ENCODE assay signal across 12 cellular contexts in the genomic region with DNA sequence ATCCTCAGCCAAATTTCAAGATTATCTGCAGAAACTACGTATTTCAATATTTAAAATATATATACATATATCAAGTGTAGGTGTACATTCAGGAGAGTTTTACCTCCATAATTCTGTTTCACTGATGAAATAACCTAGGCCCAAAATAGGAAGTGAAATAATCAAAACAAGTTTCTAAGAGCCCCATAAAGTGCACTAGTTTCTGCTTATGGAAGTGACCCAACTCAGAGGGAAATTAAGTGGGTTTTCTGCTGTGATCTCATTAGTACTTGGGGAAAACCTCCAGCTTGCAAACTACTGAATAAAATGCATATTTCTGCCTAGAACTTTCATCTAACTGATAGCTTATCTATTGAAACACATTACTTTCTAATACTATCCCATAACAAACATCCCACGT. TPM values are rescaled to one million over a fixed set of nuclear protein-coding genes. Genes with fewer than 3 reads are reported as not detected.
A peak's percentile ranks its signal among the peaks of the same experiment; 100 is the strongest.
DNase-seq lines count a peak whose midpoint lies in the region; ATAC-seq lines count a peak whose summit lies in the region.
"Had no signal": no experiment of that assay in that cellular context is flagged by ENCODE, and none has a peak within 500 bp of the region (broad histone marks: within the 10 kb centered on the region; RNA-seq: fewer than 3 reads in every experiment).

No MANE protein-coding gene starts in this region.

- H3K4me1 ChIP-seq in mesendoderm (ENCODE audit: control insufficient read depth, low read depth, low read length) = no peaks in the 10 kb centered on the region

- no peaks in the 10 kb centered on the region for H3K36me3 ChIP-seq in mesendoderm (ENCODE audit: control insufficient read depth, insufficient read depth, low read length)

- H4K8ac ChIP-seq in mesendoderm (ENCODE audit: low read depth, low read length) = no peak overlapping the region

- WGBS in mesendoderm (ENCODE audit: extremely low coverage, insufficient coverage, low lambda C conversion rate) = 100% methylated on average over 2 of the region's 2 CpGs

- H2BK5ac ChIP-seq in mesendoderm (ENCODE audit: low read length) = no peak overlapping the region

- H3K23ac ChIP-seq in mesendoderm (ENCODE audit: low read length) = no peak overlapping the region

- H3K27ac ChIP-seq in mesendoderm (ENCODE audit: low read depth, low read length) = no peak overlapping the region

- H3K27me3 ChIP-seq in mesendoderm (ENCODE audit: insufficient read depth, low read length, poor library complexity) = no peaks in the 10 kb centered on the region

- H3K56ac ChIP-seq in mesendoderm (ENCODE audit: low read length) = no peak overlapping the region

- H2AK5ac ChIP-seq in mesendoderm (ENCODE audit: low read length) = no peak overlapping the region

- no peaks in the 10 kb centered on the region for H3K79me2 ChIP-seq in mesendoderm (ENCODE audit: control insufficient read depth, insufficient read depth, low read length)

- H4K5ac ChIP-seq in mesendoderm (ENCODE audit: low read length) = no peak overlapping the region

- no peak overlapping the region for H3K4me2 ChIP-seq in mesendoderm (ENCODE audit: low read length)

- H3K4ac ChIP-seq in mesendoderm (ENCODE audit: low read depth, low read length) = no peak overlapping the region

- no peak overlapping the region for H3K18ac ChIP-seq in mesendoderm (ENCODE audit: low read length)

- H2BK120ac ChIP-seq in mesendoderm (ENCODE audit: low read depth, low read length) = no peak overlapping the region

- H2BK15ac ChIP-seq in mesendoderm (replicated peaks; ENCODE audit: low read depth) = no peak overlapping the region

- H3K4me3 ChIP-seq in mesendoderm (ENCODE audit: low read length) = no peak overlapping the region

- DNase-seq in NOMO-1 (lab: John Stamatoyannopoulos, UW; ENCODE audit: unreplicated experiment in 2 of 2) (peak; percentile 67 to 82), mesendoderm (no peak), T-helper 9 cell (no peak), Ammon's horn (ENCODE audit: low spot score) (no peak)
- DNase-seq in activated CD8-positive, alpha-beta memory T cell treated with anti-CD3 and anti-CD28 coated beads for 24 hours = no peak
- DNase-seq: C1 segment of cervical spinal cord; effector CD8-positive, alpha-beta T cell; NCI-H1436 treated with DMSO at 0.1 percent for 48 hours; stimulated activated CD4-positive, alpha-beta T cell treated with anti-CD3 and anti-CD28 coated beads, Interleukin-2, amount 100 ng/mL, for 24 hours had no signal

- ATAC-seq in GM18520 (IDR thresholded peaks at IDR 0.05; ENCODE audit: unreplicated experiment) (peak; percentile 81), GM21447 (IDR thresholded peaks at IDR 0.05; ENCODE audit: unreplicated experiment) (peak; percentile 85), HG03039 (IDR thresholded peaks at IDR 0.05; ENCODE audit: unreplicated experiment) (peak; percentile 96)

- H3K9ac ChIP-seq in mesendoderm (ENCODE audit: low read length) = no peak overlapping the region

- H3K79me1 ChIP-seq in mesendoderm (ENCODE audit: low read length) = no peaks in the 10 kb centered on the region

RNA-seq across cellular contexts. Expression of gene MIR17HG, which starts 45.4 kb away (rescaled TPM):
- 10.9 TPM for polyA plus RNA-seq in mesendoderm (2013, experiment 1 of 2)
- 10.4 TPM for polyA plus RNA-seq in mesendoderm (2013, experiment 2 of 2)

Comparison
In these comparisons a context has a peak if more than half of its experiments do, and no peak if none do; other contexts are left out.
1. DNase-seq: peak in NOMO-1 (2 of 2); none in mesendoderm (single experiment), activated CD8-positive, alpha-beta memory T cell treated with anti-CD3 and anti-CD28 coated beads for 24 hours (single experiment), T-helper 9 cell (single experiment) and Ammon's horn (single experiment).
2. Peak in every context shown above with its lines, with median percentiles within 50 percentile points of each other: ATAC-seq.